In the genomic region with DNA sequence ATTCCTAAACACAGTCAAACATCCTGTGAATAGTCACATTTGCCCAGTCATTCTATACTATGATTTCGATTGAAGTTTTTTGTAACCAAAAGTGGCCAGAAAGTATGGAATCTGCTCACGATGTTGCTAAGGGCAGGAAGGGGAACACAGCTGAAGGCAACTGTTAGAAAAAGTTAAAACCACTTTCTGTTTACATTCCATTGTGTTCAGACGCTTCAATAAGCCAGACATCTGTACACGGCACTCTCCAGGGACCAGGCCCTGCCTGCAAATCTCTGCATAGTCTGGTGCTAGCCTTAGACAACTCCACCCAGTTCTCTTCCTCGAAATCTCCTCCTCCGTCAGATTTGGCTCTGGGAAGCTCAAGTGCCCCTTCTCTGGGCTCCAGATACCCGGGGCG, we compare ENCODE assay signal across 3 cellular contexts.
TF ChIP-seq lines count a peak whose summit lies in the region.

No MANE protein-coding gene starts in this region.

TF ChIP-seq in endothelial cell of umbilical vein, 7 proteins besides CTCF, POLR2A, EP300 and RAD21:
- TF ChIP-seq EZH2 (IDR thresholded peaks at IDR 0.05; ENCODE audit: borderline replicate concordance, low read depth, low read length, severe bottlenecking) (no peak), POLR2AphosphoS5 (IDR thresholded peaks at IDR 0.05; ENCODE audit: insufficient read depth, low read depth, low read length) (no peak), FOS (IDR thresholded peaks at IDR 0.05; ENCODE audit: borderline replicate concordance, insufficient read depth, low read length) (no peak), GATA2 (IDR thresholded peaks at IDR 0.05; ENCODE audit: insufficient read depth, insufficient read length, low read depth, low read length) (no peak), JUN (IDR thresholded peaks at IDR 0.05; ENCODE audit: borderline replicate concordance, insufficient read depth, insufficient read length, low read depth) (no peak), MYC (IDR thresholded peaks at IDR 0.05; ENCODE audit: low read depth, low read length) (no peak), MAX (IDR thresholded peaks at IDR 0.05; ENCODE audit: insufficient read depth, insufficient read length) (no peak)
TF ChIP-seq in endothelial cell of umbilical vein: peak in this region for 0.

TF ChIP-seq in SK-N-SH, 30 proteins besides CTCF, POLR2A, EP300 and RAD21:
- TF ChIP-seq POLR2AphosphoS5 (IDR thresholded peaks at IDR 0.05; ENCODE audit: low read depth, low read length), result no peak
- TF ChIP-seq GATA2 (CRISPR knock-in tag; IDR thresholded peaks at IDR 0.05), result no peak
- TF ChIP-seq IRF3 (IDR thresholded peaks at IDR 0.05; ENCODE audit: low read depth, low read length), result no peak
- TF ChIP-seq TAF1 (IDR thresholded peaks at IDR 0.05; ENCODE audit: borderline replicate concordance, low read depth, low read length), result no peak
- no peak for TF ChIP-seq CHD2 (IDR thresholded peaks at IDR 0.05; ENCODE audit: low read length, partially characterized antibody)
- no peak for TF ChIP-seq JUND (IDR thresholded peaks at IDR 0.05)
- no peak for TF ChIP-seq GABPA (IDR thresholded peaks at IDR 0.05; ENCODE audit: low read depth)
- TF ChIP-seq RCOR1 (IDR thresholded peaks at IDR 0.05; ENCODE audit: low read length), result no peak
- TF ChIP-seq SIN3A (IDR thresholded peaks at IDR 0.05; ENCODE audit: borderline replicate concordance, low read depth, low read length), result no peak
TF ChIP-seq in SK-N-SH: peak in this region for 0.

TF ChIP-seq in GM12891, 5 proteins besides CTCF, POLR2A, EP300 and RAD21:
- TF ChIP-seq POLR2AphosphoS5 (IDR thresholded peaks at IDR 0.05; ENCODE audit: low read depth, low read length), result no peak
- no peak for TF ChIP-seq TAF1 (IDR thresholded peaks at IDR 0.05; ENCODE audit: low read depth, low read length)
- no peak for TF ChIP-seq POU2F2 (IDR thresholded peaks at IDR 0.05; ENCODE audit: low read depth, low read length)
- TF ChIP-seq SPI1 (IDR thresholded peaks at IDR 0.05; ENCODE audit: low read depth, low read length), result no peak
- TF ChIP-seq PAX5 (IDR thresholded peaks at IDR 0.05; ENCODE audit: insufficient read depth, low read length, severe bottlenecking), result no peak
TF ChIP-seq in GM12891: peak in this region for 0.
